Comparison of ENCODE assay signal across 29 cellular contexts in genomic region chr20:32849577-32849976, GRCh38. TPM values are rescaled to one million over a fixed set of nuclear protein-coding genes. Genes with fewer than 3 reads are reported as not detected.
A peak's percentile ranks its signal among the peaks of the same experiment; 100 is the strongest.
DNase-seq lines count a peak whose midpoint lies in the region; ATAC-seq, FAIRE-seq and TF ChIP-seq lines count a peak whose summit lies in the region.
"Had no signal": no experiment of that assay in that cellular context is flagged by ENCODE, and none has a peak within 500 bp of the region (broad histone marks: within the 10 kb centered on the region; RNA-seq: fewer than 3 reads in every experiment).

No MANE protein-coding gene starts in this region.

- H3K27ac ChIP-seq in H9 (ENCODE audit: insufficient read length, low read depth, low read length): no peak overlapping the region
- H3K27ac ChIP-seq in GM12878 (ENCODE audit: control insufficient read depth, insufficient read depth): no peak overlapping the region
- H3K27ac ChIP-seq in testis: no peak overlapping the region
- H3K27ac ChIP-seq in gastrocnemius medialis: no peak overlapping the region
- H3K27ac ChIP-seq: A549 had no signal

- peak overlapping the region; percentile 12 for H3K27ac Mint-ChIP-seq in activated naive CD8-positive, alpha-beta T cell treated with anti-CD3 and anti-CD28 coated beads, Interleukin-2, amount 50 U/mL, for 24 hours
- H3K27ac Mint-ChIP-seq in activated naive CD8-positive, alpha-beta T cell treated with anti-CD3 and anti-CD28 coated beads for 36 hours: no peak overlapping the region
- H3K27ac Mint-ChIP-seq in H9: peak overlapping the region in 2 of 3 experiments; percentile 54 to 77; a peak in 2 of 7 replicates
- H3K27ac Mint-ChIP-seq: CD8-positive, alpha-beta T cell had no signal

- no peaks in the 10 kb centered on the region for H3K27me3 Mint-ChIP-seq in activated naive CD8-positive, alpha-beta T cell treated with anti-CD3 and anti-CD28 coated beads, Interleukin-2, amount 50 U/mL, for 24 hours
- H3K27me3 Mint-ChIP-seq in activated naive CD8-positive, alpha-beta T cell treated with anti-CD3 and anti-CD28 coated beads for 36 hours: no peaks in the 10 kb centered on the region
- H3K27me3 Mint-ChIP-seq in H9 (ENCODE audit: low read depth): no peaks in the 10 kb centered on the region

- H4K20me1 ChIP-seq in H9 (ENCODE audit: control insufficient read depth, insufficient read depth, insufficient read length): no peaks in the 10 kb centered on the region
- H4K20me1 ChIP-seq in GM12878 (ENCODE audit: control insufficient read depth, insufficient read depth): no peaks in the 10 kb centered on the region

- H3K9ac ChIP-seq in H9 (ENCODE audit: extremely low read depth, insufficient read length, low read length) (no peak overlapping the region), GM12878 (ENCODE audit: control insufficient read depth, insufficient read depth, low read length) (no peak overlapping the region)

- H3K18ac ChIP-seq in H9 (ENCODE audit: insufficient read length, low read depth, low read length): no peak overlapping the region

- no peak overlapping the region for H4K91ac ChIP-seq in H9 (ENCODE audit: insufficient read length, low read depth, low read length)

- intact Hi-C loops in GM12878 (cut with micrococcal nuclease; ENCODE audit: unreplicated experiment) (no loop called here), testis (cut with DNase I; ENCODE audit: low total_unique reads) (no loop called here), gastrocnemius medialis (cut with DNase I; ENCODE audit: low total_unique reads) (no loop called here)

- H4K8ac ChIP-seq in H9 (replicated peaks; ENCODE audit: insufficient read length, low read depth, low read length): no peak overlapping the region

- H3K23ac ChIP-seq in H9 (ENCODE audit: insufficient read length, low read depth, low read length): no peak overlapping the region

- no peak for DNase-seq in activated naive CD8-positive, alpha-beta T cell treated with anti-CD3 and anti-CD28 coated beads, Interleukin-2, amount 50 U/mL, for 24 hours
- no peak for DNase-seq in activated naive CD8-positive, alpha-beta T cell treated with anti-CD3 and anti-CD28 coated beads for 36 hours
- DNase-seq in H9 (no peak), GM12878 (ENCODE audit: low read depth, low spot score) (no peak), testis (peak; percentile 70), gastrocnemius medialis (no peak)
- DNase-seq: C1 segment of cervical spinal cord; CD8-positive, alpha-beta T cell; DMS 273 treated with DMSO at 0.1 percent for 48 hours; DMS79; EL; GDM1; Karpas-422; NCI-H1092 treated with DMSO at 0.1 percent for 48 hours; NCI-H1436; NCI-H2029 treated with DMSO at 0.1 percent for 48 hours; NCI-H446 treated with DMSO at 0.1 percent for 48 hours; NCI-H526; NCI-H82; NK-92 treated with Interleukin-12 subunit alpha and Interleukin-12 subunit beta, amount 100 ng/mL, for 24 hours; Right ventricle myocardium superior; RPMI8226 had no signal

- no peak overlapping the region for H3K56ac ChIP-seq in H9 (ENCODE audit: insufficient read length, low read depth, low read length)

- no peak overlapping the region for H3K4me3 Mint-ChIP-seq in activated naive CD8-positive, alpha-beta T cell treated with anti-CD3 and anti-CD28 coated beads, Interleukin-2, amount 50 U/mL, for 24 hours
- no peak overlapping the region for H3K4me3 Mint-ChIP-seq in activated naive CD8-positive, alpha-beta T cell treated with anti-CD3 and anti-CD28 coated beads for 36 hours
- no peak overlapping the region for H3K4me3 Mint-ChIP-seq in H9
- H3K4me3 Mint-ChIP-seq: CD8-positive, alpha-beta T cell had no signal

- H3K36me3 Mint-ChIP-seq in activated naive CD8-positive, alpha-beta T cell treated with anti-CD3 and anti-CD28 coated beads, Interleukin-2, amount 50 U/mL, for 24 hours (ENCODE audit: low read depth): peaks cover 53% of the 10 kb centered on the region
- peaks cover 30% of the 10 kb centered on the region for H3K36me3 Mint-ChIP-seq in activated naive CD8-positive, alpha-beta T cell treated with anti-CD3 and anti-CD28 coated beads for 36 hours
- H3K36me3 Mint-ChIP-seq in H9 (ENCODE audit: insufficient read depth in 1 of 3, low read depth in 3 of 3): peaks cover 40 to 87% (median 67%) of the 10 kb centered on the region in 3 experiments; a peak in 6 of 7 replicates

- no CpG with 5 or more reads among the region's 6 CpGs for WGBS in H9 (ENCODE audit: extremely low coverage, insufficient read length, low lambda C conversion rate)
- 98% methylated on average over 6 of the region's 6 CpGs for WGBS in GM12878 (ENCODE audit: insufficient coverage, insufficient replicate concordance, low lambda C conversion rate, missing lambda C conversion rate)
- WGBS in testis, 2 donors: 58 to 76% methylated on average over 6 of the region's 6 CpGs

- no peak for TF ChIP-seq RAD21 in GM12878 (IDR thresholded peaks at IDR 0.05; ENCODE audit: insufficient read depth, low read depth, low read length)

- no peak overlapping the region for H2AK5ac ChIP-seq in H9 (ENCODE audit: insufficient read length, low read length)

- no peaks in the 10 kb centered on the region for H3K79me1 ChIP-seq in H9 (ENCODE audit: insufficient read depth, low read depth, low read length, poor library complexity, severe bottlenecking)

- no peak overlapping the region for H2BK5ac ChIP-seq in H9 (ENCODE audit: insufficient read length, low read length)

- no peak overlapping the region for H2BK20ac ChIP-seq in H9 (ENCODE audit: low read depth, low read length, poor library complexity, severe bottlenecking)

- TF ChIP-seq CTCF in H9 (conservative IDR thresholded peaks at IDR 0.05) (no peak), GM12878 (IDR thresholded peaks at IDR 0.05 in 2 of 3, conservative IDR thresholded peaks at IDR 0.05 in 1 of 3; ENCODE audit: control insufficient read depth in 2 of 3, extremely low read depth in 1 of 3, insufficient read depth in 1 of 3, low read depth in 3 of 3, low read length in 3 of 3) (no peak), testis (IDR thresholded peaks at IDR 0.05) (no peak), gastrocnemius medialis (IDR thresholded peaks at IDR 0.05 in 4 of 5, conservative IDR thresholded peaks at IDR 0.05 in 1 of 5) (no peak)

- in situ Hi-C loops in GM12878 (cut with MboI) (no loop called here), gastrocnemius medialis (cut with MboI; ENCODE audit: low sequenced_read_pairs in 4 of 4) (no loop called here)

- H3K14ac ChIP-seq in H9 (ENCODE audit: insufficient read depth, low read length): no peak overlapping the region

- H3K4me2 ChIP-seq in H9 (ENCODE audit: insufficient read depth, insufficient read length, low read length): no peak overlapping the region
- no peak overlapping the region for H3K4me2 ChIP-seq in GM12878 (ENCODE audit: control insufficient read depth, insufficient read depth)
- H3K4me2 ChIP-seq: A549 had no signal

- 0 out of 2 replicates have a peak, but pooled peaks cover 2% of the 10 kb centered on the region for H3K79me2 ChIP-seq in H9 (ENCODE audit: insufficient read depth, low read length)
- no peaks in the 10 kb centered on the region for H3K79me2 ChIP-seq in GM12878 (ENCODE audit: control insufficient read depth, insufficient read depth, low read length)

- POLR2A ChIA-PET in GM12878 (lab: Charles Lee): no interaction called here

- H3K4me1 ChIP-seq in H9 (ENCODE audit: insufficient read depth, low read length): 0 out of 2 replicates have a peak, but pooled peaks cover 3% of the 10 kb centered on the region
- no peaks in the 10 kb centered on the region for H3K4me1 ChIP-seq in GM12878 (ENCODE audit: control insufficient read depth, insufficient read depth, low read length)
- H3K4me1 ChIP-seq in testis: peaks cover 14% of the 10 kb centered on the region
- H3K4me1 ChIP-seq in gastrocnemius medialis: no peaks in the 10 kb centered on the region
- H3K4me1 ChIP-seq: A549, Caco-2 had no signal

- no peak overlapping the region for H4K5ac ChIP-seq in H9 (ENCODE audit: insufficient read length, low read depth, low read length)

- H3K27me3 ChIP-seq in H9 (ENCODE audit: insufficient read depth, low read length) (no peaks in the 10 kb centered on the region), GM12878 (replicated peaks in 1 of 2; ENCODE audit: control insufficient read depth in 2 of 2, insufficient read depth in 2 of 2, low read length in 1 of 2) (no peaks in the 10 kb centered on the region), testis (no peaks in the 10 kb centered on the region), gastrocnemius medialis (no peaks in the 10 kb centered on the region)

- no TSS peak for BruUV-seq in GM12878 (replicated peaks; lab: Mats Ljungman, UMichigan)

- H3K9me3 Mint-ChIP-seq in activated naive CD8-positive, alpha-beta T cell treated with anti-CD3 and anti-CD28 coated beads, Interleukin-2, amount 50 U/mL, for 24 hours: no peaks in the 10 kb centered on the region
- no peaks in the 10 kb centered on the region for H3K9me3 Mint-ChIP-seq in activated naive CD8-positive, alpha-beta T cell treated with anti-CD3 and anti-CD28 coated beads for 36 hours
- no peaks in the 10 kb centered on the region for H3K9me3 Mint-ChIP-seq in H9
- H3K9me3 Mint-ChIP-seq: CD8-positive, alpha-beta T cell had no signal

- H3T11ph ChIP-seq in H9 (ENCODE audit: low read length): no peak overlapping the region

- SMC1A ChIA-PET in GM12878 (lab: Charles Lee; ENCODE audit: uncharacterized antibody, unreplicated experiment): interaction anchor here (0.6 kb wide), 1 partner anchor 175 kb away, joined by 3 read pairs; no protein-coding TSS in a partner anchor

- no peak overlapping the region for H2BK12ac ChIP-seq in H9 (ENCODE audit: insufficient read length, low read depth, low read length)

- no peaks in the 10 kb centered on the region for H3K9me3 ChIP-seq in H9 (ENCODE audit: control insufficient read depth, low read depth, low read length)
- no peaks in the 10 kb centered on the region for H3K9me3 ChIP-seq in GM12878 (replicated peaks; ENCODE audit: control insufficient read depth, insufficient read depth, low read length)
- H3K9me3 ChIP-seq in testis: no peaks in the 10 kb centered on the region
- H3K9me3 ChIP-seq in gastrocnemius medialis: no peaks in the 10 kb centered on the region
- H3K9me3 ChIP-seq: A549, Caco-2 had no signal

- TF ChIP-seq EP300 in GM12878 (IDR thresholded peaks at IDR 0.05; ENCODE audit: borderline replicate concordance in 1 of 2, control insufficient read depth in 1 of 2, low read depth in 2 of 2, low read length in 2 of 2): no peak

- H3K4me3 ChIP-seq in GM12878: no peak overlapping the region
- no peak overlapping the region for H3K4me3 ChIP-seq in testis
- H3K4me3 ChIP-seq in gastrocnemius medialis: no peak overlapping the region
- H3K4me3 ChIP-seq: A549 had no signal

- FAIRE-seq in GM12878 (lab: Jason Lieb, UNC): no peak
- FAIRE-seq: GM12891, H54 had no signal

- H3K4ac ChIP-seq in H9 (ENCODE audit: low read depth, low read length): no peak overlapping the region

- H3K4me1 Mint-ChIP-seq in activated naive CD8-positive, alpha-beta T cell treated with anti-CD3 and anti-CD28 coated beads, Interleukin-2, amount 50 U/mL, for 24 hours: peaks cover 11% of the 10 kb centered on the region
- peaks cover 13% of the 10 kb centered on the region for H3K4me1 Mint-ChIP-seq in activated naive CD8-positive, alpha-beta T cell treated with anti-CD3 and anti-CD28 coated beads for 36 hours
- H3K4me1 Mint-ChIP-seq in H9: peaks cover 13 to 22% of the 10 kb centered on the region in 2 experiments

- no peak overlapping the region for H2BK15ac ChIP-seq in H9 (ENCODE audit: low read depth, low read length)

- no peak for ATAC-seq in activated naive CD8-positive, alpha-beta T cell treated with anti-CD3 and anti-CD28 coated beads, Interleukin-2, amount 50 U/mL, for 24 hours
- ATAC-seq in GM12878 (no peak), gastrocnemius medialis (no peak), GM21515 (IDR thresholded peaks at IDR 0.05; ENCODE audit: unreplicated experiment) (no peak)
- ATAC-seq: A549; CD8-positive, alpha-beta T cell; HepG2 had no signal

- RAD21 ChIA-PET in GM12878 (lab: Charles Lee; ENCODE audit: unreplicated experiment): no interaction called here

- CTCF ChIA-PET in GM12878 (lab: Yijun Ruan, JAX): no interaction called here

- H2AFZ ChIP-seq in H9 (ENCODE audit: low read length) (no peak overlapping the region), GM12878 (ENCODE audit: control insufficient read depth, low read depth, low read length) (no peak overlapping the region)

- no peak overlapping the region for H2BK120ac ChIP-seq in H9 (ENCODE audit: low read depth, low read length, poor library complexity, severe bottlenecking)

- no peak for TF ChIP-seq POLR2A in GM12878 (IDR thresholded peaks at IDR 0.05; ENCODE audit: low read depth, low read length)
- no peak for TF ChIP-seq POLR2A in testis (IDR thresholded peaks at IDR 0.05)
- no peak for TF ChIP-seq POLR2A in gastrocnemius medialis (IDR thresholded peaks at IDR 0.05)

- H3K23me2 ChIP-seq in H9 (ENCODE audit: insufficient read length, low read depth, low read length, poor library complexity, severe bottlenecking): no peaks in the 10 kb centered on the region

- peaks cover 7 to 48% of the 10 kb centered on the region in 2 experiments for H3K36me3 ChIP-seq in GM12878 (ENCODE audit: control insufficient read depth in 2 of 2, insufficient read depth in 2 of 2, low read length in 1 of 2)
- H3K36me3 ChIP-seq in testis (ENCODE audit: low read depth, missing control alignments): no peaks in the 10 kb centered on the region
- H3K36me3 ChIP-seq in gastrocnemius medialis: peaks cover 0 to 47% of the 10 kb centered on the region in 2 donors

RNA-seq across cellular contexts. Expression of gene EFCAB8, which starts 9.1 kb away (rescaled TPM):
- under 1 TPM; 0.27 to 0.56 TPM for total RNA-seq in activated naive CD8-positive, alpha-beta T cell treated with anti-CD3 and anti-CD28 coated beads for 36 hours
- total RNA-seq in H9 (2021): 0.09 TPM in 1 of 2 replicates, not detected in the other
- total RNA-seq in GM12878 (2013; cell fraction: nucleolus; rRNA removed): 0.15 and 3.9 TPM in 2 replicates
- 0.06 TPM in 1 of 2 replicates, not detected in the other for total RNA-seq in GM12878 (2014; rRNA removed)
- total RNA-seq in GM12878 (2014; rRNA removed; fragmentation: Illumina TruSeq; extraction: Trizol): 0.04 TPM in 1 of 2 replicates, not detected in the other
- total RNA-seq in GM12878 (2021): 0.05 and 0.18 TPM in 2 replicates
- not detected for polyA plus RNA-seq in GM12878 (2011; ENCODE audit: low read depth)
- polyA plus RNA-seq in GM12878 (2011; rRNA removed): 0.20 TPM in 1 of 2 replicates, not detected in the other
- 0.01 and 0.02 TPM in 2 replicates for polyA plus RNA-seq in GM12878 (2011; cell fraction: cytosol; rRNA removed)
- 0.10 and 0.39 TPM in 2 replicates for polyA plus RNA-seq in GM12878 (2011; cell fraction: nucleus; rRNA removed)
- polyA plus RNA-seq in GM12878 (2012): 0.07 and 0.11 TPM in 2 replicates
- polyA plus RNA-seq in GM12878 (2014; fragmentation: Illumina TruSeq; extraction: Trizol): 0.06 TPM in 1 of 2 replicates, not detected in the other
- polyA plus RNA-seq in GM12878 (2014; fragmentation: Nextera tagmentation; extraction: Ambion mirVana): not detected
- 0.08 and 0.57 TPM in 2 replicates for polyA plus RNA-seq in GM12878 (2014; rRNA removed)
- under 1 TPM in 1 of 2 experiments, not detected in 1; 0.05 TPM for polyA plus RNA-seq in GM12878 (2016; fragmentation: Nextera tagmentation; extraction: Ambion mirVana)
- polyA minus RNA-seq in GM12878 (2011; rRNA and poly(A)+ RNA removed): 2.0 TPM in 1 of 2 replicates, not detected in the other
- polyA minus RNA-seq in GM12878 (2011; cell fraction: cytosol; rRNA and poly(A)+ RNA removed): not detected in 2 replicates
- polyA minus RNA-seq in GM12878 (2011; cell fraction: nucleus; rRNA and poly(A)+ RNA removed): 0.12 and 0.19 TPM in 2 replicates
- 1 to 10 TPM; 4.9 to 9.5 TPM for total RNA-seq in testis
- polyA plus RNA-seq in testis (ENCODE audit: insufficient read depth, low read depth, low replicate concordance): 6.3 TPM
- total RNA-seq in gastrocnemius medialis: not detected
- total RNA-seq: Right ventricle myocardium superior, SK-MEL-5 had no signal
- polyA plus RNA-seq: A549 had no signal

RNA-seq across cellular contexts. Expression of gene MAPRE1, which starts 29.8 kb away (rescaled TPM):
- total RNA-seq in activated naive CD8-positive, alpha-beta T cell treated with anti-CD3 and anti-CD28 coated beads for 36 hours: 100 to 1,000 TPM; 154 to 156 TPM
- 286 and 289 TPM in 2 replicates for total RNA-seq in H9 (2021)
- 37.7 and 38.1 TPM in 2 replicates for total RNA-seq in GM12878 (2013; cell fraction: nucleolus; rRNA removed)
- 85.2 and 108 TPM in 2 replicates for total RNA-seq in GM12878 (2014; rRNA removed)
- 83.2 and 89.2 TPM in 2 replicates for total RNA-seq in GM12878 (2014; rRNA removed; fragmentation: Illumina TruSeq; extraction: Trizol)
- total RNA-seq in GM12878 (2021): 133 TPM in 2 replicates
- 84.6 TPM for polyA plus RNA-seq in GM12878 (2011; ENCODE audit: low read depth)
- 117 and 137 TPM in 2 replicates for polyA plus RNA-seq in GM12878 (2011; rRNA removed)
- polyA plus RNA-seq in GM12878 (2011; cell fraction: cytosol; rRNA removed): 58.1 and 75.1 TPM in 2 replicates
- 29.6 and 50.0 TPM in 2 replicates for polyA plus RNA-seq in GM12878 (2011; cell fraction: nucleus; rRNA removed)
- polyA plus RNA-seq in GM12878 (2012): 84.5 and 93.7 TPM in 2 replicates
- 151 and 168 TPM in 2 replicates for polyA plus RNA-seq in GM12878 (2014; fragmentation: Illumina TruSeq; extraction: Trizol)
- polyA plus RNA-seq in GM12878 (2014; fragmentation: Nextera tagmentation; extraction: Ambion mirVana): 100 to 1,000 TPM; 128 to 142 TPM
- polyA plus RNA-seq in GM12878 (2014; rRNA removed): 108 and 117 TPM in 2 replicates
- 100 to 1,000 TPM; 108 to 109 TPM for polyA plus RNA-seq in GM12878 (2016; fragmentation: Nextera tagmentation; extraction: Ambion mirVana)
- polyA minus RNA-seq in GM12878 (2011; rRNA and poly(A)+ RNA removed): 52.4 and 66.1 TPM in 2 replicates
- 30.9 and 33.0 TPM in 2 replicates for polyA minus RNA-seq in GM12878 (2011; cell fraction: cytosol; rRNA and poly(A)+ RNA removed)
- 10.6 and 19.1 TPM in 2 replicates for polyA minus RNA-seq in GM12878 (2011; cell fraction: nucleus; rRNA and poly(A)+ RNA removed)
- total RNA-seq in testis: 100 to 1,000 TPM; 127 to 134 TPM
- polyA plus RNA-seq in testis (ENCODE audit: insufficient read depth, low read depth, low replicate concordance): 114 TPM
- total RNA-seq in gastrocnemius medialis: 10 to 100 TPM; 33.9 to 53.5 (median 42.3) TPM
